ENCODE assay signal across 9 cellular contexts in the genomic region with DNA sequence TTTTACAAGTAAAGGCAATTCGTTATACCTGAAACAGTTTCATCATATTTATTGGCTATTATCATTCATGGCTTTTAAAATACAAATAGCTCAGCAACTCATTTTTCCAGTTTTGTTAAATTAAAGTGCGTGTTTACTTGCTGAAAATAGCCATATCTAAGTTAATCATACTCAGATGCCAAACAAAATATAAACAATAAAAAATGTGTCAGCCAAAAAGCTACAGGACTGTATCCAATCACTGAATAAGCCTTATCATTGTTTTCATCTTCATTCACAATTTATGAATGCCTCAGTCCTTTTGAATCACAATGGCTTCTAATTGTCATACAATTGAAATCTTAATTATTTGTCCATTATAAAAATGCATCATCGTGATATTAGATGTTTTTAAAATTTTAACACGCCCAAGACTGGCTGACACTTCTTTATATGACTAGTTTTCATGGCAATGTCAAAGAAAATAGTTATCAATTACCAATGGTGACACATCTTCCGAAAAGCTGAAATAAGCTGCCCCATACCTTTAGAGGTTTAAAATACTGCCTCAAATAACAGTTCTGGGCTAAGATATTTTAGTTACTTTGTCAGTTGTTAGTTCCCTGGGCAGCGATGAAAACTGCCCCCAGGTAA. TPM values are rescaled to one million over a fixed set of nuclear protein-coding genes. Genes with fewer than 3 reads are reported as not detected.
DNase-seq lines count a peak whose midpoint lies in the region; ATAC-seq, FAIRE-seq and TF ChIP-seq lines count a peak whose summit lies in the region.
"Had no signal": no experiment of that assay in that cellular context is flagged by ENCODE, and none has a peak within 500 bp of the region (broad histone marks: within the 10 kb centered on the region; RNA-seq: fewer than 3 reads in every experiment).

No MANE protein-coding gene starts in this region.

- peaks cover 15% of the 10 kb centered on the region for H4K20me1 ChIP-seq in endothelial cell of umbilical vein (replicated peaks; ENCODE audit: control insufficient read depth, extremely low read depth, insufficient read depth, low read length)

- POLR2A ChIA-PET in endothelial cell of umbilical vein (lab: Charles Lee) = interaction anchor here (1.1 to 1.4 kb wide), 2 partner anchors 39 to 90 kb away, joined by 3 read pairs; no protein-coding TSS in a partner anchor

- DNase-seq in heart left ventricle (no peak), Right ventricle myocardium inferior (ENCODE audit: missing footprints) (no peak), endothelial cell of umbilical vein (ENCODE audit: low read depth, low spot score) (peak; percentile 73), vagina (ENCODE audit: extremely low spot score in 2 of 2) (no peak), sciatic nerve (ENCODE audit: low spot score) (no peak), NCI-H446 treated with DMSO at 0.1 percent for 48 hours (lab: John Stamatoyannopoulos, UW) (no peak)
- DNase-seq: activated CD4-positive, alpha-beta T cell treated with anti-CD3 and anti-CD28 coated beads for 36 hours had no signal

- H3K4me3 ChIP-seq in heart left ventricle (peak overlapping the region; percentile 66 to 90 (median 82)), endothelial cell of umbilical vein (replicated peaks in 1 of 3; ENCODE audit: insufficient read depth in 1 of 3, low read depth in 1 of 3, low read length in 3 of 3) (peak overlapping the region; percentile 61 to 99 (median 80)), muscle layer of colon (ENCODE audit: low read depth in 1 of 2, low read length in 2 of 2) (peak overlapping the region; percentile 70 to 94), vagina (peak overlapping the region; percentile 75 to 86)

- CTCF ChIA-PET in endothelial cell of umbilical vein (lab: Charles Lee) = interaction anchor here (1.0 to 2.7 kb wide), 14 partner anchors 10 to 865 kb away, joined by 3 to 16 read pairs (median 4); no protein-coding TSS in a partner anchor

- BruUV-seq in endothelial cell of umbilical vein (replicated peaks; lab: Mats Ljungman, UMichigan) = no TSS peak

- intact Hi-C loops in heart left ventricle (cut with DNase I) = loop anchor here in 7 of 10 donors (2.0 to 10.0 kb wide), 13 partner anchors 35 to 747 kb away; no protein-coding TSS in a partner anchor
- intact Hi-C loops in Right ventricle myocardium inferior (cut with DNase I) = loop anchor here (5.0 to 10.0 kb wide), 3 partner anchors 45 to 627 kb away; no protein-coding TSS in a partner anchor
- intact Hi-C loops in endothelial cell of umbilical vein (cut with micrococcal nuclease) = loop anchor here (2.0 to 10.0 kb wide), 5 partner anchors 97 to 885 kb away; no protein-coding TSS in a partner anchor
- intact Hi-C loops in vagina (cut with DNase I) = loop anchor here (10.0 kb wide), 1 partner anchor 217 kb away; no protein-coding TSS in a partner anchor
- intact Hi-C loops in sciatic nerve (cut with DNase I) = no loop called here

- H3K27me3 ChIP-seq in heart left ventricle (peaks cover 0 to 47% (median 0%) of the 10 kb centered on the region in 9 donors), endothelial cell of umbilical vein (ENCODE audit: control insufficient read depth in 2 of 2, insufficient read depth in 2 of 2, low read length in 2 of 2) (no peaks in the 10 kb centered on the region), muscle layer of colon (ENCODE audit: control insufficient read depth in 1 of 2, insufficient read depth in 2 of 2, low read length in 2 of 2) (no peaks in the 10 kb centered on the region), vagina (no peaks in the 10 kb centered on the region)

- H3K9me1 ChIP-seq in endothelial cell of umbilical vein (replicated peaks; ENCODE audit: control insufficient read depth, extremely low read depth, insufficient read depth, low read length) = no peaks in the 10 kb centered on the region

- peak overlapping the region; percentile 93 to 100 (median 99) for H3K27ac ChIP-seq in heart left ventricle
- H3K27ac ChIP-seq in endothelial cell of umbilical vein (ENCODE audit: insufficient read depth, low read depth, low read length) = peak overlapping the region; percentile 86
- no peak overlapping the region for H3K27ac ChIP-seq in muscle layer of colon (ENCODE audit: low read depth, low read length)
- peak overlapping the region; percentile 96 for H3K27ac ChIP-seq in vagina

- H3K9me3 ChIP-seq in heart left ventricle (no peaks in the 10 kb centered on the region), endothelial cell of umbilical vein (replicated peaks; ENCODE audit: control insufficient read depth, insufficient read depth, low read length) (no peaks in the 10 kb centered on the region), muscle layer of colon (ENCODE audit: low read length) (no peaks in the 10 kb centered on the region), vagina (no peaks in the 10 kb centered on the region)

- 6 to 10% (median 6%) methylated on average over 6 of the region's 6 CpGs for WGBS in heart left ventricle, 4 donors

- H3K79me2 ChIP-seq in endothelial cell of umbilical vein (ENCODE audit: control insufficient read depth, insufficient read depth, low read length) = peaks cover 69% of the 10 kb centered on the region

- no peak for TF ChIP-seq CTCF in heart left ventricle (IDR thresholded peaks at IDR 0.05)
- TF ChIP-seq CTCF in endothelial cell of umbilical vein (IDR thresholded peaks at IDR 0.05; ENCODE audit: extremely low read depth in 1 of 2, insufficient read depth in 1 of 2, low read depth in 1 of 2, low read length in 2 of 2) = no peak
- no peak for TF ChIP-seq CTCF in vagina (IDR thresholded peaks at IDR 0.05)

- peak overlapping the region; percentile 98 for H3K4me2 ChIP-seq in endothelial cell of umbilical vein (ENCODE audit: insufficient read depth, low read length)

- dilution Hi-C loops in endothelial cell of umbilical vein (cut with MboI; ENCODE audit: extremely low pct_ligation_motif_present, low sequenced_read_pairs) = no loop called here

- TF ChIP-seq POLR2A in heart left ventricle (IDR thresholded peaks at IDR 0.05) = no peak
- TF ChIP-seq POLR2A in endothelial cell of umbilical vein (IDR thresholded peaks at IDR 0.05; ENCODE audit: low read depth, low read length) = no peak
- TF ChIP-seq POLR2A in vagina (IDR thresholded peaks at IDR 0.05) = no peak

- ATAC-seq in heart left ventricle = no peak
- no peak for ATAC-seq in Right ventricle myocardium inferior
- ATAC-seq in sciatic nerve = no peak
- ATAC-seq in GM18873 (IDR thresholded peaks at IDR 0.05; ENCODE audit: low FRiP score, unreplicated experiment) = no peak
- ATAC-seq: activated CD4-positive, alpha-beta T cell treated with anti-CD3 and anti-CD28 coated beads for 36 hours had no signal

- FAIRE-seq in endothelial cell of umbilical vein (lab: Jason Lieb, UNC) = peak; percentile 79

- H3K9ac ChIP-seq in endothelial cell of umbilical vein (replicated peaks; ENCODE audit: extremely low read depth, insufficient read depth, low read length) (peak overlapping the region; percentile 98), muscle layer of colon (ENCODE audit: low read length) (peak overlapping the region; percentile 85)

- H3K36me3 ChIP-seq in heart left ventricle = peaks cover 0 to 3% (median 0%) of the 10 kb centered on the region in 9 donors
- peaks cover 2% of the 10 kb centered on the region in 2 experiments for H3K36me3 ChIP-seq in endothelial cell of umbilical vein (ENCODE audit: control insufficient read depth in 2 of 2, extremely low read depth in 1 of 2, insufficient read depth in 2 of 2, low read length in 2 of 2)
- peaks cover 3% of the 10 kb centered on the region for H3K36me3 ChIP-seq in muscle layer of colon (ENCODE audit: insufficient read depth, low read length)
- H3K36me3 ChIP-seq in vagina = no peaks in the 10 kb centered on the region

- no peak overlapping the region for H2AFZ ChIP-seq in endothelial cell of umbilical vein (ENCODE audit: low read depth, low read length)

- H3K4me1 ChIP-seq in heart left ventricle (peaks cover 0 to 45% (median 25%) of the 10 kb centered on the region in 12 donors), endothelial cell of umbilical vein (ENCODE audit: control insufficient read depth, extremely low read depth, insufficient read depth, low read length) (peaks cover 39% of the 10 kb centered on the region), muscle layer of colon (ENCODE audit: insufficient read depth, low read length) (peaks cover 20% of the 10 kb centered on the region), vagina (peaks cover 53% of the 10 kb centered on the region)

TF ChIP-seq in endothelial cell of umbilical vein, 7 proteins besides CTCF, POLR2A, EP300 and RAD21:
- TF ChIP-seq EZH2 (IDR thresholded peaks at IDR 0.05; ENCODE audit: borderline replicate concordance, low read depth, low read length, severe bottlenecking) (no peak), GATA2 (IDR thresholded peaks at IDR 0.05; ENCODE audit: insufficient read depth, insufficient read length, low read depth, low read length) (peak; percentile 89), FOS (IDR thresholded peaks at IDR 0.05; ENCODE audit: borderline replicate concordance, insufficient read depth, low read length) (peak; percentile 27)
TF ChIP-seq in endothelial cell of umbilical vein: peak in this region for 2.

RNA-seq across cellular contexts. Expression of gene NFIB, which starts 1.9 kb away (rescaled TPM):
- total RNA-seq in heart left ventricle (100 to 1,000 TPM in 5 of 9 donors, 10 to 100 TPM in 4; 80.9 to 148 (median 116) TPM), Right ventricle myocardium inferior (116 TPM), endothelial cell of umbilical vein (160 and 174 TPM in 2 replicates), vagina (73.4 TPM), sciatic nerve (137 TPM)
- polyA plus RNA-seq in heart left ventricle (10 to 100 TPM; 24.5 to 36.3 TPM), endothelial cell of umbilical vein (23.4 and 26.4 TPM in 2 replicates)
- polyA plus RNA-seq in endothelial cell of umbilical vein (2011; cell fraction: cytosol; rRNA removed) = 37.4 and 43.7 TPM in 2 replicates
- polyA plus RNA-seq in endothelial cell of umbilical vein (2011; cell fraction: nucleus; rRNA removed) = 154 and 187 TPM in 2 replicates
- polyA plus RNA-seq in endothelial cell of umbilical vein (2012) = 57.7 and 61.6 TPM in 2 replicates
- polyA minus RNA-seq in endothelial cell of umbilical vein = 232 and 242 TPM in 2 replicates
- polyA minus RNA-seq in endothelial cell of umbilical vein (2011; cell fraction: cytosol; rRNA and poly(A)+ RNA removed) = 21.1 TPM
- polyA minus RNA-seq in endothelial cell of umbilical vein (2011; cell fraction: nucleus; rRNA and poly(A)+ RNA removed) = 402 and 529 TPM in 2 replicates
- total RNA-seq: activated CD4-positive, alpha-beta T cell treated with anti-CD3 and anti-CD28 coated beads for 36 hours had no signal
